8 cellular contexts compared by ENCODE assay signal in genomic region chr12:55829967-55830600, GRCh38. TPM values are rescaled to one million over a fixed set of nuclear protein-coding genes. Genes with fewer than 3 reads are reported as not detected.
DNase-seq lines count a peak whose midpoint lies in the region; ATAC-seq and TF ChIP-seq lines count a peak whose summit lies in the region.

No MANE protein-coding gene starts in this region.

- peaks cover 0 to 25% (median 6%) of the 10 kb centered on the region in 5 donors for H3K36me3 Mint-ChIP-seq in naive thymus-derived CD4-positive, alpha-beta T cell

- H3K4me1 ChIP-seq in naive thymus-derived CD4-positive, alpha-beta T cell (ENCODE audit: control insufficient read depth in 2 of 2, insufficient read depth in 2 of 2, low read length in 2 of 2), result peaks cover 37 to 40% of the 10 kb centered on the region in 2 donors
- peaks cover 6% of the 10 kb centered on the region for H3K4me1 ChIP-seq in urinary bladder (ENCODE audit: insufficient read depth)

- H3K27me3 Mint-ChIP-seq in naive thymus-derived CD4-positive, alpha-beta T cell, result no peaks in the 10 kb centered on the region

- no peak for TF ChIP-seq CTCF in GM10266 (IDR thresholded peaks at IDR 0.05; ENCODE audit: control insufficient read depth, insufficient read depth, low read depth, missing control alignments)

- peak overlapping the region; percentile 99 for H3K4me3 ChIP-seq in naive thymus-derived CD4-positive, alpha-beta T cell (ENCODE audit: low read length)
- peak overlapping the region; percentile 82 for H3K4me3 ChIP-seq in urinary bladder (ENCODE audit: low read depth, low read length)

- DNase-seq in GM10266 (ENCODE audit: extremely low spot score), result peak; percentile 39
- peak; percentile 22 for DNase-seq in activated T-cell treated with anti-CD3 and anti-CD28 coated beads for 48 hours (ENCODE audit: low read depth)
- peak in 5 of 9 donors; percentile 16 to 44 (median 20) for DNase-seq in naive thymus-derived CD4-positive, alpha-beta T cell
- no peak for DNase-seq in NCI-H1092 treated with DMSO at 0.1 percent for 48 hours (lab: John Stamatoyannopoulos, UW)

- peaks cover 21% of the 10 kb centered on the region for H3K36me3 ChIP-seq in KOPT-K1 (ENCODE audit: insufficient read depth, low read length)
- H3K36me3 ChIP-seq in naive thymus-derived CD4-positive, alpha-beta T cell (ENCODE audit: control insufficient read depth in 2 of 3, insufficient read depth in 3 of 3, low read length in 3 of 3), result peaks cover 0 to 11% (median 0%) of the 10 kb centered on the region in 3 experiments
- H3K36me3 ChIP-seq in urinary bladder (ENCODE audit: insufficient read depth), result no peaks in the 10 kb centered on the region

- ATAC-seq in GM21529 (IDR thresholded peaks at IDR 0.05; ENCODE audit: unreplicated experiment), result peak; percentile 26
- peak; percentile 35 for ATAC-seq in esophagus mucosa
- peak; percentile 2 for ATAC-seq in naive thymus-derived CD4-positive, alpha-beta T cell

- no peaks in the 10 kb centered on the region for H3K9me3 ChIP-seq in KOPT-K1 (ENCODE audit: insufficient read depth, low read length, poor library complexity, severe bottlenecking)
- no peaks in the 10 kb centered on the region for H3K9me3 ChIP-seq in naive thymus-derived CD4-positive, alpha-beta T cell (ENCODE audit: control insufficient read depth in 2 of 3, low read length in 3 of 3)

- no peaks in the 10 kb centered on the region for H3K27me3 ChIP-seq in naive thymus-derived CD4-positive, alpha-beta T cell (ENCODE audit: control insufficient read depth in 2 of 2, insufficient read depth in 2 of 2, low read length in 2 of 2)

- CTCF ChIA-PET in naive thymus-derived CD4-positive, alpha-beta T cell (lab: Charles Lee), result interaction anchor here (0.6 to 2.6 kb wide), 12 partner anchors 10 to 750 kb away, joined by 3 to 22 read pairs (median 8); partner anchors contain the start of genes ORMDL2, PYM1, RAB5B and SARNP

- H3K27ac ChIP-seq in KOPT-K1 (ENCODE audit: low read depth, low read length, poor library complexity, severe bottlenecking) (peak overlapping the region; percentile 84), urinary bladder (ENCODE audit: low read depth) (peak overlapping the region; percentile 93)
- peak overlapping the region; percentile 84 for H3K27ac ChIP-seq in naive thymus-derived CD4-positive, alpha-beta T cell (ENCODE audit: low read depth, low read length)

- WGBS in urinary bladder, result under 1% methylated on average over 37 of the region's 37 CpGs

- intact Hi-C loops in naive thymus-derived CD4-positive, alpha-beta T cell (cut with micrococcal nuclease), result loop anchor here (1.0 to 10.0 kb wide), 11 partner anchors 13 to 1925 kb away; partner anchors contain the start of genes PYM1 (in 2 of the 2), RPS26 (in 2 of the 2), SARNP (in 2 of the 2) and CDK4 (in 1 of the 2)

- peak overlapping the region; percentile 85 to 98 (median 95) for H3K27ac Mint-ChIP-seq in naive thymus-derived CD4-positive, alpha-beta T cell

- peaks cover 42 to 69% (median 53%) of the 10 kb centered on the region in 7 donors for H3K4me1 Mint-ChIP-seq in naive thymus-derived CD4-positive, alpha-beta T cell

- H3K4me3 Mint-ChIP-seq in naive thymus-derived CD4-positive, alpha-beta T cell, result peak overlapping the region; percentile 88 to 99 (median 99)

- no peaks in the 10 kb centered on the region for H3K9me3 Mint-ChIP-seq in naive thymus-derived CD4-positive, alpha-beta T cell

- POLR2A ChIA-PET in naive thymus-derived CD4-positive, alpha-beta T cell (lab: Charles Lee), result interaction anchor here (0.6 to 7.6 kb wide), 29 partner anchors 11 to 1702 kb away, joined by 3 to 274 read pairs (median 4); partner anchors contain the start of genes DGKA, ORMDL2, PA2G4 and PYM1

RNA-seq across cellular contexts. Expression of gene DNAJC14, which starts 0.7 kb away (rescaled TPM):
- total RNA-seq in esophagus mucosa (15.3 TPM), urinary bladder (24.6 TPM)
- 10 to 100 TPM; 20.3 to 36.1 (median 35.9) TPM for total RNA-seq in naive thymus-derived CD4-positive, alpha-beta T cell
- polyA plus RNA-seq in naive thymus-derived CD4-positive, alpha-beta T cell, result 10 to 100 TPM; 31.9 to 50.4 TPM
- polyA plus RNA-seq in urinary bladder, result 26.2 TPM

RNA-seq across cellular contexts. Expression of gene ORMDL2, which starts 12.2 kb away (rescaled TPM):
- total RNA-seq in esophagus mucosa, result 64.2 TPM
- 10 to 100 TPM; 12.3 to 67.3 (median 40.5) TPM for total RNA-seq in naive thymus-derived CD4-positive, alpha-beta T cell
- polyA plus RNA-seq in naive thymus-derived CD4-positive, alpha-beta T cell, result 100 to 1,000 TPM in 1 of 2 donors, 10 to 100 TPM in 1; 96.0 to 107 TPM
- 8.4 TPM for total RNA-seq in urinary bladder
- 37.3 TPM for polyA plus RNA-seq in urinary bladder

RNA-seq across cellular contexts. Expression of gene SARNP, which starts 12.6 kb away (rescaled TPM):
- total RNA-seq in esophagus mucosa, result 47.6 TPM
- total RNA-seq in naive thymus-derived CD4-positive, alpha-beta T cell, result 10 to 100 TPM; 28.0 to 73.0 (median 41.7) TPM
- 100 to 1,000 TPM in 1 of 2 donors, 10 to 100 TPM in 1; 89.7 to 115 TPM for polyA plus RNA-seq in naive thymus-derived CD4-positive, alpha-beta T cell
- total RNA-seq in urinary bladder, result 86.2 TPM
- polyA plus RNA-seq in urinary bladder, result 76.0 TPM

RNA-seq across cellular contexts. Expression of gene MMP19, which starts 12.7 kb away (rescaled TPM):
- total RNA-seq in esophagus mucosa (0.60 TPM), urinary bladder (4.3 TPM)
- under 1 TPM in 4 of 5 experiments, not detected in 1; 0.24 to 0.84 (median 0.54) TPM for total RNA-seq in naive thymus-derived CD4-positive, alpha-beta T cell
- polyA plus RNA-seq in naive thymus-derived CD4-positive, alpha-beta T cell, result not detected
- 21.8 TPM for polyA plus RNA-seq in urinary bladder
